21 cellular contexts compared by ENCODE assay signal in the genomic region with DNA sequence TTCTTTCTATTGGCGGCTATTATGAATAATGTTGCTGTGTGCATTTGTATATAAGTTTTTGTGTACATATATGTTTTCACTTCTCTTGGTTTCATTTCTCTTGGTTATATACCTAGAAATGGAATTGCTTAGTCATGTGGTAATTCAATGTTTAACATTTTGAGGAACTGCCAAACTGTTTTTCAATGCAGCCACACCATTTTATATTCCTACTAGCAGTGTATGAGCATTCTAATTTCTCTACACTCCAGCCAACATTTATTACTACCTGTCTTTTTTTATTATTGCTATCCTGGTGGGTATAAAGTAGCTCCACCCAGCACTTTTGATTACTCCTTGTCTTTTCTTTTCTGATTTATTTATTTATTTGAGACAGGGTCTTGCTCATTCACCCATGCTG. TPM values are rescaled to one million over a fixed set of nuclear protein-coding genes. Genes with fewer than 3 reads are reported as not detected.
DNase-seq lines count a peak whose midpoint lies in the region; FAIRE-seq and TF ChIP-seq lines count a peak whose summit lies in the region.
"Had no signal": no experiment of that assay in that cellular context is flagged by ENCODE, and none has a peak within 500 bp of the region (broad histone marks: within the 10 kb centered on the region; RNA-seq: fewer than 3 reads in every experiment).

No MANE protein-coding gene starts in this region.

- POLR2A ChIA-PET in HEK293T (lab: Yijun Ruan, JAX): no interaction called here

- no peaks in the 10 kb centered on the region for H3K27me3 Mint-ChIP-seq in activated naive CD4-positive, alpha-beta T cell treated with anti-CD3 and anti-CD28 coated beads, Interleukin-2, amount 50 U/mL, for 24 hours
- H3K27me3 Mint-ChIP-seq in activated naive CD4-positive, alpha-beta T cell treated with anti-CD3 and anti-CD28 coated beads for 36 hours (ENCODE audit: low read depth): no peaks in the 10 kb centered on the region
- H3K27me3 Mint-ChIP-seq in activated T-helper 2 cell treated with anti-CD3 and anti-CD28 coated beads, Interferon-gamma antibody, Interleukin-2, Interleukin-4, amounts not matched to agents 10 μg/mL and 5 μg/mL and 100 μg/mL, durations not matched to agents 14 hours and 24 hours and 36 hours (ENCODE audit: low read depth): no peaks in the 10 kb centered on the region
- H3K27me3 Mint-ChIP-seq in endothelial cell (ENCODE audit: unreplicated experiment): no peaks in the 10 kb centered on the region
- H3K27me3 Mint-ChIP-seq: CD4-positive, alpha-beta memory T cell; naive thymus-derived CD8-positive, alpha-beta T cell had no signal

- intact Hi-C loops in activated naive CD4-positive, alpha-beta T cell treated with anti-CD3 and anti-CD28 coated beads for 36 hours (cut with micrococcal nuclease): loop anchor here (5.0 kb wide), 1 partner anchor 155 kb away; no protein-coding TSS in a partner anchor
- intact Hi-C loops in activated T-helper 2 cell treated with anti-CD3 and anti-CD28 coated beads, Interferon-gamma antibody, Interleukin-2, Interleukin-4, amounts not matched to agents 10 μg/mL and 5 μg/mL and 100 μg/mL, durations not matched to agents 14 hours and 24 hours and 36 hours (cut with micrococcal nuclease): loop anchor here (1.0 to 10.0 kb wide), 4 partner anchors 74 to 332 kb away; no protein-coding TSS in a partner anchor

- no peak for FAIRE-seq in D721Med (lab: Jason Lieb, UNC)
- FAIRE-seq: pancreas, TTC549 had no signal

- no peak for DNase-seq in activated naive CD4-positive, alpha-beta T cell treated with anti-CD3 and anti-CD28 coated beads for 36 hours
- DNase-seq in MV-4-11 (lab: John Stamatoyannopoulos, UW) (peak; percentile 85), HEK293T (ENCODE audit: extremely low spot score) (no peak), D721Med (ENCODE audit: insufficient read length, low spot score) (no peak), endothelial cell (ENCODE audit: low spot score) (no peak)
- DNase-seq in activated T-helper 2 cell treated with anti-CD3 and anti-CD28 coated beads, Interferon-gamma antibody, Interleukin-2, Interleukin-4, amounts not matched to agents 10 μg/mL and 5 μg/mL and 100 μg/mL, durations not matched to agents 14 hours and 24 hours and 36 hours (ENCODE audit: low spot score): no peak
- no peak for DNase-seq in stimulated activated naive CD4-positive, alpha-beta T cell treated with Interleukin-2 at 50 U/mL for 16 hours (lab: John Stamatoyannopoulos, UW)
- DNase-seq: activated CD4-positive, alpha-beta T cell treated with anti-CD3 and anti-CD28 coated beads, Interleukin-2, amount 50 U/mL, for 1 hour; activated naive CD4-positive, alpha-beta T cell; mesendoderm; MG63; naive thymus-derived CD8-positive, alpha-beta T cell; NCI-H1694 treated with DMSO at 0.1 percent for 48 hours; NCI-H748 treated with DMSO at 0.1 percent for 48 hours; pancreas; Peyer's patch; right cardiac atrium; stimulated activated CD4-positive, alpha-beta T cell treated with anti-CD3 and anti-CD28 coated beads, Interleukin-12 subunit alpha, Interleukin-12 subunit beta, amount 100 ng/mL, for 4 hours had no signal

- CTCF ChIA-PET in activated naive CD4-positive, alpha-beta T cell treated with anti-CD3 and anti-CD28 coated beads for 36 hours (lab: Charles Lee): no interaction called here
- CTCF ChIA-PET in HEK293T (lab: Yijun Ruan, JAX): no interaction called here

- no peak overlapping the region for H3K27ac Mint-ChIP-seq in activated naive CD4-positive, alpha-beta T cell treated with anti-CD3 and anti-CD28 coated beads, Interleukin-2, amount 50 U/mL, for 24 hours
- H3K27ac Mint-ChIP-seq in activated naive CD4-positive, alpha-beta T cell treated with anti-CD3 and anti-CD28 coated beads for 36 hours: no peak overlapping the region
- H3K27ac Mint-ChIP-seq in activated T-helper 2 cell treated with anti-CD3 and anti-CD28 coated beads, Interferon-gamma antibody, Interleukin-2, Interleukin-4, amounts not matched to agents 10 μg/mL and 5 μg/mL and 100 μg/mL, durations not matched to agents 14 hours and 24 hours and 36 hours: peak overlapping the region; percentile 34
- H3K27ac Mint-ChIP-seq in endothelial cell (ENCODE audit: unreplicated experiment): no peak overlapping the region
- H3K27ac Mint-ChIP-seq: naive thymus-derived CD8-positive, alpha-beta T cell had no signal

- peak overlapping the region; percentile 2 for H3K4me3 Mint-ChIP-seq in activated naive CD4-positive, alpha-beta T cell treated with anti-CD3 and anti-CD28 coated beads, Interleukin-2, amount 50 U/mL, for 24 hours
- H3K4me3 Mint-ChIP-seq in activated naive CD4-positive, alpha-beta T cell treated with anti-CD3 and anti-CD28 coated beads for 36 hours: no peak overlapping the region
- H3K4me3 Mint-ChIP-seq in activated T-helper 2 cell treated with anti-CD3 and anti-CD28 coated beads, Interferon-gamma antibody, Interleukin-2, Interleukin-4, amounts not matched to agents 10 μg/mL and 5 μg/mL and 100 μg/mL, durations not matched to agents 14 hours and 24 hours and 36 hours (ENCODE audit: low read depth): no peak overlapping the region
- H3K4me3 Mint-ChIP-seq in endothelial cell (ENCODE audit: unreplicated experiment): no peak overlapping the region
- H3K4me3 Mint-ChIP-seq: naive thymus-derived CD8-positive, alpha-beta T cell had no signal

- TF ChIP-seq CTCF in D721Med (IDR thresholded peaks at IDR 0.05; ENCODE audit: insufficient read depth, missing control alignments) (no peak), endothelial cell (IDR thresholded peaks at IDR 0.05; ENCODE audit: unreplicated experiment) (no peak)

- no peaks in the 10 kb centered on the region for H3K9me3 Mint-ChIP-seq in activated naive CD4-positive, alpha-beta T cell treated with anti-CD3 and anti-CD28 coated beads, Interleukin-2, amount 50 U/mL, for 24 hours
- H3K9me3 Mint-ChIP-seq in activated naive CD4-positive, alpha-beta T cell treated with anti-CD3 and anti-CD28 coated beads for 36 hours: no peaks in the 10 kb centered on the region
- no peaks in the 10 kb centered on the region for H3K9me3 Mint-ChIP-seq in activated T-helper 2 cell treated with anti-CD3 and anti-CD28 coated beads, Interferon-gamma antibody, Interleukin-2, Interleukin-4, amounts not matched to agents 10 μg/mL and 5 μg/mL and 100 μg/mL, durations not matched to agents 14 hours and 24 hours and 36 hours
- no peaks in the 10 kb centered on the region for H3K9me3 Mint-ChIP-seq in endothelial cell (ENCODE audit: unreplicated experiment)
- H3K9me3 Mint-ChIP-seq: naive thymus-derived CD8-positive, alpha-beta T cell had no signal

- peaks cover 2% of the 10 kb centered on the region for H3K36me3 Mint-ChIP-seq in activated naive CD4-positive, alpha-beta T cell treated with anti-CD3 and anti-CD28 coated beads, Interleukin-2, amount 50 U/mL, for 24 hours
- no peaks in the 10 kb centered on the region for H3K36me3 Mint-ChIP-seq in activated naive CD4-positive, alpha-beta T cell treated with anti-CD3 and anti-CD28 coated beads for 36 hours (ENCODE audit: low read depth)
- no peaks in the 10 kb centered on the region for H3K36me3 Mint-ChIP-seq in activated T-helper 2 cell treated with anti-CD3 and anti-CD28 coated beads, Interferon-gamma antibody, Interleukin-2, Interleukin-4, amounts not matched to agents 10 μg/mL and 5 μg/mL and 100 μg/mL, durations not matched to agents 14 hours and 24 hours and 36 hours (ENCODE audit: low read depth)
- H3K36me3 Mint-ChIP-seq in endothelial cell (ENCODE audit: low read depth, unreplicated experiment): peaks cover 2% of the 10 kb centered on the region
- H3K36me3 Mint-ChIP-seq: naive thymus-derived CD8-positive, alpha-beta T cell had no signal

- H3K4me1 Mint-ChIP-seq in activated naive CD4-positive, alpha-beta T cell treated with anti-CD3 and anti-CD28 coated beads, Interleukin-2, amount 50 U/mL, for 24 hours: peaks cover 26% of the 10 kb centered on the region
- H3K4me1 Mint-ChIP-seq in activated naive CD4-positive, alpha-beta T cell treated with anti-CD3 and anti-CD28 coated beads for 36 hours (ENCODE audit: low read depth): peaks cover 22% of the 10 kb centered on the region
- H3K4me1 Mint-ChIP-seq in activated T-helper 2 cell treated with anti-CD3 and anti-CD28 coated beads, Interferon-gamma antibody, Interleukin-2, Interleukin-4, amounts not matched to agents 10 μg/mL and 5 μg/mL and 100 μg/mL, durations not matched to agents 14 hours and 24 hours and 36 hours (ENCODE audit: low read depth): peaks cover 32% of the 10 kb centered on the region
- peaks cover 18% of the 10 kb centered on the region for H3K4me1 Mint-ChIP-seq in endothelial cell (ENCODE audit: unreplicated experiment)

TF ChIP-seq in HEK293T, 16 proteins besides CTCF, POLR2A, EP300 and RAD21:
- no peak for TF ChIP-seq FOXA1 (IDR thresholded peaks at IDR 0.05)
- no peak for TF ChIP-seq CTBP1 (IDR thresholded peaks at IDR 0.05; ENCODE audit: borderline replicate concordance)
- no peak for TF ChIP-seq HDGF (IDR thresholded peaks at IDR 0.05; ENCODE audit: borderline replicate concordance)
- TF ChIP-seq ELF4 (IDR thresholded peaks at IDR 0.05): no peak
- TF ChIP-seq BHLHE40 (IDR thresholded peaks at IDR 0.05; ENCODE audit: borderline replicate concordance): no peak
- no peak for TF ChIP-seq FOXM1 (IDR thresholded peaks at IDR 0.05; ENCODE audit: borderline replicate concordance)
- TF ChIP-seq ZNF384 (IDR thresholded peaks at IDR 0.05): no peak
- TF ChIP-seq ARNT (IDR thresholded peaks at IDR 0.05): no peak
- TF ChIP-seq, protein P1, sequence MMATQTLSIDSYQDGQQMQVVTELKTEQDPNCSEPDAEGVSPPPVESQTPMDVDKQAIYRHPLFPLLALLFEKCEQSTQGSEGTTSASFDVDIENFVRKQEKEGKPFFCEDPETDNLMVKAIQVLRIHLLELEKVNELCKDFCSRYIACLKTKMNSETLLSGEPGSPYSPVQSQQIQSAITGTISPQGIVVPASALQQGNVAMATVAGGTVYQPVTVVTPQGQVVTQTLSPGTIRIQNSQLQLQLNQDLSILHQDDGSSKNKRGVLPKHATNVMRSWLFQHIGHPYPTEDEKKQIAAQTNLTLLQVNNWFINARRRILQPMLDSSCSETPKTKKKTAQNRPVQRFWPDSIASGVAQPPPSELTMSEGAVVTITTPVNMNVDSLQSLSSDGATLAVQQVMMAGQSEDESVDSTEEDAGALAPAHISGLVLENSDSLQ (IDR thresholded peaks at IDR 0.05): no peak

RNA-seq across cellular contexts. Expression of a gene that starts 54.8 kb away (rescaled TPM):
- total RNA-seq in activated naive CD4-positive, alpha-beta T cell treated with anti-CD3 and anti-CD28 coated beads for 36 hours: 10 to 100 TPM; 10.7 to 12.2 TPM
- 41.0 and 45.4 TPM in 2 replicates for total RNA-seq in activated T-helper 2 cell treated with anti-CD3 and anti-CD28 coated beads, Interferon-gamma antibody, Interleukin-2, Interleukin-4, amounts not matched to agents 10 μg/mL and 5 μg/mL and 100 μg/mL, durations not matched to agents 14 hours and 24 hours and 36 hours
- 181 TPM for total RNA-seq in endothelial cell (ENCODE audit: unreplicated experiment)
